1 cellular context compared by ENCODE assay signal in the genomic region with DNA sequence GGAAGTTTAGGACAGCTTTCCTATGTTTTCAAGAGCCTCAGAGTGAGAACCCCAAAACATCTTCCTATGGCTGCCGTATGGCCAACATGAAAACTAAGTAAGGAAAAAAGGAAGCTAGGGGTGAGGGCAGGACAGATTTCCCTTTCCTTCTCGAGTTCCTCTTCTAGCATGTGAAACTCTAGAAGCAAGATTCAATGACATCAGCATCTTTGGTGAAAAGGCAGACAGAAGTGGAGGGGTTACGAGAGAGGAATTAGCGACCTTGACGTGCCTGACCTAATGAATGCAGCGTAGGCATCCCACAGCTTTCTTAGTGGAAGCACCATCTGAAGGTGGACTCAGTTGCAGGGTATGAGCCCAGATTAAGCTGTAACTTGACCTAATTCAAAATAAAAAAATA.
TF ChIP-seq lines count a peak whose summit lies in the region.

No MANE protein-coding gene starts in this region.

TF ChIP-seq in WTC11, 78 proteins besides CTCF, POLR2A, EP300 and RAD21 (continued from another document):
- TF ChIP-seq, protein P1, sequence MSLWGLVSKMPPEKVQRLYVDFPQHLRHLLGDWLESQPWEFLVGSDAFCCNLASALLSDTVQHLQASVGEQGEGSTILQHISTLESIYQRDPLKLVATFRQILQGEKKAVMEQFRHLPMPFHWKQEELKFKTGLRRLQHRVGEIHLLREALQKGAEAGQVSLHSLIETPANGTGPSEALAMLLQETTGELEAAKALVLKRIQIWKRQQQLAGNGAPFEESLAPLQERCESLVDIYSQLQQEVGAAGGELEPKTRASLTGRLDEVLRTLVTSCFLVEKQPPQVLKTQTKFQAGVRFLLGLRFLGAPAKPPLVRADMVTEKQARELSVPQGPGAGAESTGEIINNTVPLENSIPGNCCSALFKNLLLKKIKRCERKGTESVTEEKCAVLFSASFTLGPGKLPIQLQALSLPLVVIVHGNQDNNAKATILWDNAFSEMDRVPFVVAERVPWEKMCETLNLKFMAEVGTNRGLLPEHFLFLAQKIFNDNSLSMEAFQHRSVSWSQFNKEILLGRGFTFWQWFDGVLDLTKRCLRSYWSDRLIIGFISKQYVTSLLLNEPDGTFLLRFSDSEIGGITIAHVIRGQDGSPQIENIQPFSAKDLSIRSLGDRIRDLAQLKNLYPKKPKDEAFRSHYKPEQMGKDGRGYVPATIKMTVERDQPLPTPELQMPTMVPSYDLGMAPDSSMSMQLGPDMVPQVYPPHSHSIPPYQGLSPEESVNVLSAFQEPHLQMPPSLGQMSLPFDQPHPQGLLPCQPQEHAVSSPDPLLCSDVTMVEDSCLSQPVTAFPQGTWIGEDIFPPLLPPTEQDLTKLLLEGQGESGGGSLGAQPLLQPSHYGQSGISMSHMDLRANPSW (CRISPR knock-in tag; conservative IDR thresholded peaks at IDR 0.05; ENCODE audit: low read depth) = no peak
- TF ChIP-seq MXD4 (CRISPR knock-in tag; IDR thresholded peaks at IDR 0.05; ENCODE audit: borderline replicate concordance) = no peak
- TF ChIP-seq, protein P2, sequence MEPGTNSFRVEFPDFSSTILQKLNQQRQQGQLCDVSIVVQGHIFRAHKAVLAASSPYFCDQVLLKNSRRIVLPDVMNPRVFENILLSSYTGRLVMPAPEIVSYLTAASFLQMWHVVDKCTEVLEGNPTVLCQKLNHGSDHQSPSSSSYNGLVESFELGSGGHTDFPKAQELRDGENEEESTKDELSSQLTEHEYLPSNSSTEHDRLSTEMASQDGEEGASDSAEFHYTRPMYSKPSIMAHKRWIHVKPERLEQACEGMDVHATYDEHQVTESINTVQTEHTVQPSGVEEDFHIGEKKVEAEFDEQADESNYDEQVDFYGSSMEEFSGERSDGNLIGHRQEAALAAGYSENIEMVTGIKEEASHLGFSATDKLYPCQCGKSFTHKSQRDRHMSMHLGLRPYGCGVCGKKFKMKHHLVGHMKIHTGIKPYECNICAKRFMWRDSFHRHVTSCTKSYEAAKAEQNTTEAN (CRISPR knock-in tag; IDR thresholded peaks at IDR 0.05) = no peak
- no peak for TF ChIP-seq JAZF1 (CRISPR knock-in tag; IDR thresholded peaks at IDR 0.05)
- TF ChIP-seq, protein P3, sequence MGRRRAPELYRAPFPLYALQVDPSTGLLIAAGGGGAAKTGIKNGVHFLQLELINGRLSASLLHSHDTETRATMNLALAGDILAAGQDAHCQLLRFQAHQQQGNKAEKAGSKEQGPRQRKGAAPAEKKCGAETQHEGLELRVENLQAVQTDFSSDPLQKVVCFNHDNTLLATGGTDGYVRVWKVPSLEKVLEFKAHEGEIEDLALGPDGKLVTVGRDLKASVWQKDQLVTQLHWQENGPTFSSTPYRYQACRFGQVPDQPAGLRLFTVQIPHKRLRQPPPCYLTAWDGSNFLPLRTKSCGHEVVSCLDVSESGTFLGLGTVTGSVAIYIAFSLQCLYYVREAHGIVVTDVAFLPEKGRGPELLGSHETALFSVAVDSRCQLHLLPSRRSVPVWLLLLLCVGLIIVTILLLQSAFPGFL (CRISPR knock-in tag; IDR thresholded peaks at IDR 0.05; ENCODE audit: borderline replicate concordance) = no peak
- no peak for TF ChIP-seq ZNF121 (CRISPR knock-in tag; IDR thresholded peaks at IDR 0.05)
- no peak for TF ChIP-seq ZNF423 (CRISPR knock-in tag; IDR thresholded peaks at IDR 0.05)
- no peak for TF ChIP-seq IRF2 (CRISPR knock-in tag; IDR thresholded peaks at IDR 0.05; ENCODE audit: borderline replicate concordance, low read depth)
